1 cellular context compared by ENCODE assay signal in genomic region chr11:72326151-72326842, GRCh38.
A peak's percentile ranks its signal among the peaks of the same experiment; 100 is the strongest.
TF ChIP-seq lines count a peak whose summit lies in the region.

No MANE protein-coding gene starts in this region.

TF ChIP-seq in K562, 482 proteins besides CTCF, POLR2A, EP300 and RAD21 (continued from another document):
- TF ChIP-seq ATF3 (IDR thresholded peaks at IDR 0.05) (peak; percentile 86), ATF3 (CRISPR knock-in tag; conservative IDR thresholded peaks at IDR 0.05) (no peak), ZFP36 (IDR thresholded peaks at IDR 0.05; ENCODE audit: low read depth, low read length, partially characterized antibody) (peak; percentile 98), ZNF436 (CRISPR knock-in tag; IDR thresholded peaks at IDR 0.05) (peak; percentile 78), ZNF143 (CRISPR knock-in tag; IDR thresholded peaks at IDR 0.05) (no peak), PBX2 (CRISPR knock-in tag; IDR thresholded peaks at IDR 0.05; ENCODE audit: low read depth) (no peak), PBX2 (tag; conservative IDR thresholded peaks at IDR 0.05; ENCODE audit: low read depth) (peak; percentile 27; the same call in 1 of the 2 replicates), CTBP1 (IDR thresholded peaks at IDR 0.05; ENCODE audit: borderline replicate concordance) (peak; percentile 69), ZNF146 (CRISPR knock-in tag; IDR thresholded peaks at IDR 0.05; ENCODE audit: unreplicated experiment) (no peak), CBFA2T2 (conservative IDR thresholded peaks at IDR 0.05) (0 out of 2 replicates have a peak, but pooled peaks have one; percentile 30), ZBTB1 (CRISPR knock-in tag; IDR thresholded peaks at IDR 0.05; ENCODE audit: borderline replicate concordance, low read depth) (no peak), RAD51 (IDR thresholded peaks at IDR 0.05; ENCODE audit: borderline replicate concordance, low read depth) (no peak), PPARD (CRISPR knock-in tag; IDR thresholded peaks at IDR 0.05) (no peak), PKNOX1 (IDR thresholded peaks at IDR 0.05) (peak; percentile 88), ZNF282 (CRISPR knock-in tag; IDR thresholded peaks at IDR 0.05) (no peak), SMAD4 (CRISPR knock-in tag; conservative IDR thresholded peaks at IDR 0.05) (peak; percentile 89), TCF3 (CRISPR knock-in tag; IDR thresholded peaks at IDR 0.05) (peak; percentile 37), ZBTB17 (CRISPR knock-in tag; IDR thresholded peaks at IDR 0.05) (no peak), ZSCAN29 (IDR thresholded peaks at IDR 0.05) (no peak), KDM1A (IDR thresholded peaks at IDR 0.05) (peak; percentile 51 to 75; a peak in 3 of 4 replicates), L3MBTL2 (IDR thresholded peaks at IDR 0.05) (no peak), EHMT2 (IDR thresholded peaks at IDR 0.05) (0 out of 2 replicates have a peak, but pooled peaks have one; percentile 8), ZNF592 (IDR thresholded peaks at IDR 0.05) (no peak; the same call in 1 of the 2 replicates), MEIS2 (IDR thresholded peaks at IDR 0.05; ENCODE audit: partially characterized antibody) (peak; percentile 35), NCOR1 (IDR thresholded peaks at IDR 0.05) (peak; percentile 59), JUND (IDR thresholded peaks at IDR 0.05; ENCODE audit: borderline replicate concordance, low read depth, low read length) (peak; percentile 88), JUND (tag; IDR thresholded peaks at IDR 0.05; ENCODE audit: borderline replicate concordance, low read depth, low read length) (peak; percentile 61; the same call in 1 of the 3 replicates), HEY1 (CRISPR knock-in tag; IDR thresholded peaks at IDR 0.05; ENCODE audit: borderline replicate concordance) (no peak), HDAC1 (IDR thresholded peaks at IDR 0.05) (no peak), HDAC2 (IDR thresholded peaks at IDR 0.05) (0 out of 2 replicates have a peak, but pooled peaks have one; percentile 42)
- TF ChIP-seq, protein P1, sequence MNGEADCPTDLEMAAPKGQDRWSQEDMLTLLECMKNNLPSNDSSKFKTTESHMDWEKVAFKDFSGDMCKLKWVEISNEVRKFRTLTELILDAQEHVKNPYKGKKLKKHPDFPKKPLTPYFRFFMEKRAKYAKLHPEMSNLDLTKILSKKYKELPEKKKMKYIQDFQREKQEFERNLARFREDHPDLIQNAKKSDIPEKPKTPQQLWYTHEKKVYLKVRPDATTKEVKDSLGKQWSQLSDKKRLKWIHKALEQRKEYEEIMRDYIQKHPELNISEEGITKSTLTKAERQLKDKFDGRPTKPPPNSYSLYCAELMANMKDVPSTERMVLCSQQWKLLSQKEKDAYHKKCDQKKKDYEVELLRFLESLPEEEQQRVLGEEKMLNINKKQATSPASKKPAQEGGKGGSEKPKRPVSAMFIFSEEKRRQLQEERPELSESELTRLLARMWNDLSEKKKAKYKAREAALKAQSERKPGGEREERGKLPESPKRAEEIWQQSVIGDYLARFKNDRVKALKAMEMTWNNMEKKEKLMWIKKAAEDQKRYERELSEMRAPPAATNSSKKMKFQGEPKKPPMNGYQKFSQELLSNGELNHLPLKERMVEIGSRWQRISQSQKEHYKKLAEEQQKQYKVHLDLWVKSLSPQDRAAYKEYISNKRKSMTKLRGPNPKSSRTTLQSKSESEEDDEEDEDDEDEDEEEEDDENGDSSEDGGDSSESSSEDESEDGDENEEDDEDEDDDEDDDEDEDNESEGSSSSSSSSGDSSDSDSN (IDR thresholded peaks at IDR 0.05; ENCODE audit: borderline replicate concordance in 1 of 2, low read depth in 2 of 2, low read length in 2 of 2) = no peak
TF ChIP-seq in K562: peak in this region for 26.
